Comparison of ENCODE assay signal across 8 cellular contexts in genomic region chr9:128339761-128340690, GRCh38. TPM values are rescaled to one million over a fixed set of nuclear protein-coding genes. Genes with fewer than 3 reads are reported as not detected.
DNase-seq lines count a peak whose midpoint lies in the region; ATAC-seq and TF ChIP-seq lines count a peak whose summit lies in the region.

SLC27A4 (plus strand) TSS chr9:128340527; CDS start chr9:128343133, 2,606 bp downstream.

- peak; percentile 80 for ATAC-seq in GM19372 (IDR thresholded peaks at IDR 0.05; ENCODE audit: low read depth, unreplicated experiment)
- ATAC-seq in mucosa of descending colon: peak; percentile 92

- intact Hi-C loops in mucosa of descending colon (cut with DNase I, micrococcal nuclease): no loop called here

- DNase-seq in CD1c-positive myeloid dendritic cell (ENCODE audit: extremely low spot score) (peak; percentile 87), HK-2 (ENCODE audit: unreplicated experiment) (peak; percentile 94), activated T-cell treated with anti-CD3 and anti-CD28 coated beads for 24 hours (ENCODE audit: low read depth) (peak; percentile 75), epithelial cell of prostate (ENCODE audit: low read depth, low spot score) (peak; percentile 60), mucosa of descending colon (peak; percentile 83 to 92 (median 91))
- peak; percentile 74 for DNase-seq in stimulated activated CD8-positive, alpha-beta memory T cell treated with anti-CD3 and anti-CD28 coated beads, Interleukin-4, amount 100 ng/mL, for 24 hours (ENCODE audit: low read depth)

- H3K4me2 ChIP-seq in OCI-LY3 (ENCODE audit: low read length): peak within 1 kb of the TSS; percentile 100

- H3K27me3 ChIP-seq in OCI-LY3 (ENCODE audit: low read depth, low read length): no peaks in the 10 kb centered on the region

- H4K20me1 ChIP-seq in OCI-LY3 (ENCODE audit: insufficient read depth, low read length): no peaks in the 10 kb centered on the region

- peak within 1 kb of the TSS; percentile 78 for H3K9ac ChIP-seq in OCI-LY3 (ENCODE audit: low read length)

- H3K27ac ChIP-seq in OCI-LY3 (ENCODE audit: low read length) (peak within 1 kb of the TSS; percentile 48), epithelial cell of prostate (peak within 1 kb of the TSS; percentile 79)

- peaks cover 7% of the 10 kb centered on the region for H3K79me2 ChIP-seq in OCI-LY3 (ENCODE audit: low read length)

- peak within 1 kb of the TSS; percentile 95 for H3K4me3 ChIP-seq in OCI-LY3 (ENCODE audit: low read length)
- peak within 1 kb of the TSS; percentile 68 for H3K4me3 ChIP-seq in mucosa of descending colon

- H3K9me3 ChIP-seq in OCI-LY3 (ENCODE audit: insufficient read depth, low read length): no peaks in the 10 kb centered on the region
- no peaks in the 10 kb centered on the region for H3K9me3 ChIP-seq in mucosa of descending colon

- TF ChIP-seq CTCF in OCI-LY3 (IDR thresholded peaks at IDR 0.05; ENCODE audit: low read depth, low read length): no peak
- no peak for TF ChIP-seq CTCF in mucosa of descending colon (IDR thresholded peaks at IDR 0.05)

- H3K36me3 ChIP-seq in OCI-LY3 (replicated peaks; ENCODE audit: low read depth, low read length) (peaks cover 11% of the 10 kb centered on the region), mucosa of descending colon (ENCODE audit: low read depth) (no peaks in the 10 kb centered on the region)

- peak within 1 kb of the TSS; percentile 97 for H2AFZ ChIP-seq in OCI-LY3 (ENCODE audit: low read depth, low read length)

- H3K4me1 ChIP-seq in OCI-LY3 (ENCODE audit: low read length) (peaks cover 5% of the 10 kb centered on the region), mucosa of descending colon (ENCODE audit: low read depth) (no peaks in the 10 kb centered on the region)

RNA-seq across cellular contexts. Expression of gene SLC27A4, which starts in this region (rescaled TPM):
- 10 to 100 TPM; 36.5 to 46.8 (median 39.9) TPM for total RNA-seq in mucosa of descending colon

Comparison
In these comparisons a context has a peak if more than half of its experiments do, and no peak if none do; other contexts are left out.
1. Peak in every context shown above with its lines: DNase-seq, ATAC-seq, H3K4me3 ChIP-seq and H3K27ac ChIP-seq.